Comparison of ENCODE assay signal across 8 cellular contexts in genomic region chr17:67366193-67367157, GRCh38. TPM values are rescaled to one million over a fixed set of nuclear protein-coding genes. Genes with fewer than 3 reads are reported as not detected.
A peak's percentile ranks its signal among the peaks of the same experiment; 100 is the strongest.
DNase-seq lines count a peak whose midpoint lies in the region; ATAC-seq and TF ChIP-seq lines count a peak whose summit lies in the region.

Gene PSMD12 (minus strand): TSS chr17:67366577. CDS start chr17:67366519, 58 bp downstream.

- DNase-seq in GM04503 (ENCODE audit: low read depth), result peak; percentile 54
- peak; percentile 86 for DNase-seq in MV-4-11 (lab: John Stamatoyannopoulos, UW)
- DNase-seq in SK-N-DZ (ENCODE audit: low spot score), result peak; percentile 94
- DNase-seq in activated naive CD4-positive, alpha-beta T cell treated with anti-CD3 and anti-CD28 coated beads for 36 hours, result peak; percentile 95
- peak; percentile 49 to 97 (median 91) for DNase-seq in nucleus accumbens (lab: John Stamatoyannopoulos, UW)
- DNase-seq in superior temporal gyrus (ENCODE audit: extremely low spot score), result peak; percentile 93

- H3K9me3 Mint-ChIP-seq in activated naive CD4-positive, alpha-beta T cell treated with anti-CD3 and anti-CD28 coated beads for 36 hours, result no peaks in the 10 kb centered on the region

- no peaks in the 10 kb centered on the region for H3K27me3 ChIP-seq in gastroesophageal sphincter

- H3K27me3 Mint-ChIP-seq in activated naive CD4-positive, alpha-beta T cell treated with anti-CD3 and anti-CD28 coated beads for 36 hours (ENCODE audit: low read depth), result no peaks in the 10 kb centered on the region

- peak; percentile 82 for TF ChIP-seq CTCF in HEK293 (tag by site-specific recombination; IDR thresholded peaks at IDR 0.05)
- peak in 1 of 4 experiments; percentile 42 for TF ChIP-seq CTCF in gastroesophageal sphincter (IDR thresholded peaks at IDR 0.05)

- H3K4me1 Mint-ChIP-seq in activated naive CD4-positive, alpha-beta T cell treated with anti-CD3 and anti-CD28 coated beads for 36 hours (ENCODE audit: low read depth), result peaks cover 42% of the 10 kb centered on the region

- H3K27ac Mint-ChIP-seq in activated naive CD4-positive, alpha-beta T cell treated with anti-CD3 and anti-CD28 coated beads for 36 hours, result peak within 1 kb of the TSS; percentile 93

- intact Hi-C loops in activated naive CD4-positive, alpha-beta T cell treated with anti-CD3 and anti-CD28 coated beads for 36 hours (cut with micrococcal nuclease), result loop anchor here (1.0 to 5.0 kb wide), 4 partner anchors 11 to 458 kb away; partner anchors contain the start of genes BPTF, HELZ, NOL11 and PITPNC1

- H3K9me3 ChIP-seq in HEK293 (ENCODE audit: control insufficient read depth, insufficient read depth, low read depth, low read length) (no peaks in the 10 kb centered on the region), gastroesophageal sphincter (no peaks in the 10 kb centered on the region)

- POLR2A ChIA-PET in HEK293 (lab: Yijun Ruan, JAX), result no interaction called here

- 2 to 3% methylated on average over 7 to 13 of the region's 55 CpGs for WGBS in gastroesophageal sphincter (ENCODE audit: low coverage in 1 of 2), 2 donors

- CTCF ChIA-PET in HEK293 (lab: Yijun Ruan, JAX), result interaction anchor here (0.5 to 2.1 kb wide), 10 partner anchors 8 to 1925 kb away, joined by 3 to 9 read pairs (median 4); no protein-coding TSS in a partner anchor
- CTCF ChIA-PET in activated naive CD4-positive, alpha-beta T cell treated with anti-CD3 and anti-CD28 coated beads for 36 hours (lab: Charles Lee), result interaction anchor here (0.6 to 1.8 kb wide), 9 partner anchors 8 to 237 kb away, joined by 3 to 10 read pairs (median 3); partner anchors contain the start of gene PITPNC1

- TF ChIP-seq POLR2A in gastroesophageal sphincter (IDR thresholded peaks at IDR 0.05), result peak; percentile 73

- H3K4me3 Mint-ChIP-seq in activated naive CD4-positive, alpha-beta T cell treated with anti-CD3 and anti-CD28 coated beads for 36 hours, result peak within 1 kb of the TSS; percentile 90

- no peak for TF ChIP-seq EP300 in gastroesophageal sphincter (IDR thresholded peaks at IDR 0.05)

- H3K27ac ChIP-seq in HEK293 (ENCODE audit: extremely low read depth, low read depth, low read length) (peak within 1 kb of the TSS; percentile 89), gastroesophageal sphincter (peak within 1 kb of the TSS; percentile 66 to 95 (median 94))

- H3K4me3 ChIP-seq in HEK293 (ENCODE audit: low read depth, low read length) (peak within 1 kb of the TSS; percentile 80), gastroesophageal sphincter (peak within 1 kb of the TSS; percentile 77 to 83)

- peaks cover 30% of the 10 kb centered on the region for H3K36me3 Mint-ChIP-seq in activated naive CD4-positive, alpha-beta T cell treated with anti-CD3 and anti-CD28 coated beads for 36 hours (ENCODE audit: low read depth)

- H3K4me1 ChIP-seq in HEK293 (ENCODE audit: control insufficient read depth, insufficient read depth, low read length), result peaks cover 7% of the 10 kb centered on the region; the same call in 1 of the 2 replicates
- peaks cover 3 to 48% (median 22%) of the 10 kb centered on the region in 3 donors for H3K4me1 ChIP-seq in gastroesophageal sphincter

- H3K36me3 ChIP-seq in HEK293 (ENCODE audit: control insufficient read depth in 2 of 2, insufficient read depth in 1 of 2, low read length in 2 of 2), result peaks cover 15 to 16% of the 10 kb centered on the region in 2 experiments; a peak in 2 of 3 replicates
- H3K36me3 ChIP-seq in gastroesophageal sphincter, result peaks cover 0 to 11% of the 10 kb centered on the region in 2 donors

- ATAC-seq in gastroesophageal sphincter, result peak; percentile 99

TF ChIP-seq in HEK293, 187 proteins besides CTCF, POLR2A, EP300 and RAD21 (continues in another document):
- TF ChIP-seq GLIS1 (tag by site-specific recombination; IDR thresholded peaks at IDR 0.05), result peak; percentile 59
- 0 out of 2 replicates have a peak, but pooled peaks have one; percentile 61 for TF ChIP-seq ZBTB21 (tag by site-specific recombination; IDR thresholded peaks at IDR 0.05)
- peak; percentile 75 for TF ChIP-seq KLF16 (tag by site-specific recombination; IDR thresholded peaks at IDR 0.05)
- peak; percentile 94 for TF ChIP-seq ZNF2 (tag by site-specific recombination; IDR thresholded peaks at IDR 0.05)
- peak; percentile 97 for TF ChIP-seq ZNF501 (tag by site-specific recombination; IDR thresholded peaks at IDR 0.05)
- TF ChIP-seq, protein P1, sequence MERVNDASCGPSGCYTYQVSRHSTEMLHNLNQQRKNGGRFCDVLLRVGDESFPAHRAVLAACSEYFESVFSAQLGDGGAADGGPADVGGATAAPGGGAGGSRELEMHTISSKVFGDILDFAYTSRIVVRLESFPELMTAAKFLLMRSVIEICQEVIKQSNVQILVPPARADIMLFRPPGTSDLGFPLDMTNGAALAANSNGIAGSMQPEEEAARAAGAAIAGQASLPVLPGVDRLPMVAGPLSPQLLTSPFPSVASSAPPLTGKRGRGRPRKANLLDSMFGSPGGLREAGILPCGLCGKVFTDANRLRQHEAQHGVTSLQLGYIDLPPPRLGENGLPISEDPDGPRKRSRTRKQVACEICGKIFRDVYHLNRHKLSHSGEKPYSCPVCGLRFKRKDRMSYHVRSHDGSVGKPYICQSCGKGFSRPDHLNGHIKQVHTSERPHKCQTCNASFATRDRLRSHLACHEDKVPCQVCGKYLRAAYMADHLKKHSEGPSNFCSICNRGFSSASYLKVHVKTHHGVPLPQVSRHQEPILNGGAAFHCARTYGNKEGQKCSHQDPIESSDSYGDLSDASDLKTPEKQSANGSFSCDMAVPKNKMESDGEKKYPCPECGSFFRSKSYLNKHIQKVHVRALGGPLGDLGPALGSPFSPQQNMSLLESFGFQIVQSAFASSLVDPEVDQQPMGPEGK (tag by site-specific recombination; IDR thresholded peaks at IDR 0.05), result peak; percentile 91
- TF ChIP-seq REST (tag by site-specific recombination; IDR thresholded peaks at IDR 0.05), result peak; percentile 70; the same call in 1 of the 2 replicates
- peak; percentile 47 for TF ChIP-seq ATF2 (tag by site-specific recombination; IDR thresholded peaks at IDR 0.05; ENCODE audit: low read depth)
- TF ChIP-seq EGR2 (tag by site-specific recombination; IDR thresholded peaks at IDR 0.05; ENCODE audit: low read depth), result peak; percentile 70
- peak; percentile 89 for TF ChIP-seq ZEB2 (tag by site-specific recombination; IDR thresholded peaks at IDR 0.05)
- TF ChIP-seq, protein P2, sequence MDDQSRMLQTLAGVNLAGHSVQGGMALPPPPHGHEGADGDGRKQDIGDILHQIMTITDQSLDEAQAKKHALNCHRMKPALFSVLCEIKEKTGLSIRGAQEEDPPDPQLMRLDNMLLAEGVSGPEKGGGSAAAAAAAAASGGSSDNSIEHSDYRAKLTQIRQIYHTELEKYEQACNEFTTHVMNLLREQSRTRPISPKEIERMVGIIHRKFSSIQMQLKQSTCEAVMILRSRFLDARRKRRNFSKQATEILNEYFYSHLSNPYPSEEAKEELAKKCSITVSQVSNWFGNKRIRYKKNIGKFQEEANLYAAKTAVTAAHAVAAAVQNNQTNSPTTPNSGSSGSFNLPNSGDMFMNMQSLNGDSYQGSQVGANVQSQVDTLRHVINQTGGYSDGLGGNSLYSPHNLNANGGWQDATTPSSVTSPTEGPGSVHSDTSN (CRISPR knock-in tag; IDR thresholded peaks at IDR 0.05), result peak; percentile 93
- peak; percentile 62; the same call in 1 of the 2 replicates for TF ChIP-seq ZNF561 (tag by site-specific recombination; IDR thresholded peaks at IDR 0.05; ENCODE audit: borderline replicate concordance)
- 0 out of 2 replicates have a peak, but pooled peaks have one; percentile 28 for TF ChIP-seq ZIC2 (tag by site-specific recombination; IDR thresholded peaks at IDR 0.05)
- TF ChIP-seq ZNF391 (tag by site-specific recombination; IDR thresholded peaks at IDR 0.05; ENCODE audit: borderline replicate concordance, low read depth), result peak; percentile 80; the same call in 1 of the 2 replicates

RNA-seq across cellular contexts. Expression of gene PSMD12, which starts in this region (rescaled TPM):
- polyA plus RNA-seq in SK-N-DZ (2014; cell fraction: cytosol; rRNA removed), result 21.1 and 23.6 TPM in 2 replicates
- 20.8 and 30.3 TPM in 2 replicates for polyA plus RNA-seq in SK-N-DZ (2014; cell fraction: nucleus; rRNA removed)
- 10 to 100 TPM; 67.8 to 70.7 TPM for total RNA-seq in activated naive CD4-positive, alpha-beta T cell treated with anti-CD3 and anti-CD28 coated beads for 36 hours
- total RNA-seq in gastroesophageal sphincter, result 10 to 100 TPM; 28.3 to 47.3 (median 37.3) TPM

Comparison
In these comparisons a context has a peak if more than half of its experiments do, and no peak if none do; other contexts are left out.
1. Peak in every context shown above with its lines: DNase-seq, ATAC-seq, H3K4me3 ChIP-seq and H3K27ac ChIP-seq.